In the genomic region with DNA sequence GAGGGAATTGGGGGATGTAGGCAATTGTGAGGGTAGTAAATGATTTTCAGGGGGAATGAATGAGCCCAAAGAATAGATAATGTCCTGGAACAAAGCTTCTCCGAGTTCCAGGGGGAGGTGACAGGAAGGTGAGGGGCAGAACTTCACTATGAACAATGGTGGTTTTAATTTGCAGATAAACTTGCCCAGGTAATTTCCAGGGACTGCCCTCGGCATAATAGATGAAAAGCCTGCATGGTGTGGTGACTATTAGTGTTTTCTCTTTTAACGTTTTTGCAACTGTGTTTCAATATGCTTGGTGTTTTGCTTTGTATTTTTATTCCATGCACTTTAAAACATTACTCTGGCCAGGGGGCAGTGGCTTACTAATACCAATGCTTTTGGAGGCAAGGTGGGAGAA, we compare ENCODE assay signal across 18 cellular contexts.
A peak's percentile ranks its signal among the peaks of the same experiment; 100 is the strongest.
DNase-seq lines count a peak whose midpoint lies in the region; FAIRE-seq and TF ChIP-seq lines count a peak whose summit lies in the region.
"Had no signal": no experiment of that assay in that cellular context is flagged by ENCODE, and none has a peak within 500 bp of the region (broad histone marks: within the 10 kb centered on the region; RNA-seq: fewer than 3 reads in every experiment).

No MANE protein-coding gene starts in this region.

- H3K27ac ChIP-seq in HUES64 (ENCODE audit: low read depth, low read length), result peak overlapping the region; percentile 12; the same call in 1 of the 2 replicates
- no peak overlapping the region for H3K27ac ChIP-seq in astrocyte (ENCODE audit: low read depth, low read length)
- H3K27ac ChIP-seq: RWPE1, SJCRH30 had no signal

- peak; percentile 76 for FAIRE-seq in GM12892 (lab: Jason Lieb, UNC)
- FAIRE-seq in astrocyte (lab: Jason Lieb, UNC), result no peak

- peaks cover 3% of the 10 kb centered on the region for H3K9me3 Mint-ChIP-seq in Caco-2 (ENCODE audit: unreplicated experiment)
- no peaks in the 10 kb centered on the region for H3K9me3 Mint-ChIP-seq in astrocyte (ENCODE audit: unreplicated experiment)
- H3K9me3 Mint-ChIP-seq: GM23338 had no signal

- H3K9ac ChIP-seq in HUES64 (ENCODE audit: low read depth, low read length) (no peak overlapping the region), astrocyte (ENCODE audit: low read length) (no peak overlapping the region)

- peaks cover 16% of the 10 kb centered on the region for H3K4me1 ChIP-seq in Caco-2
- peaks cover 11% of the 10 kb centered on the region; the same call in 1 of the 2 replicates for H3K4me1 ChIP-seq in HUES64 (ENCODE audit: insufficient read depth, low read length)
- H3K4me1 ChIP-seq in astrocyte (ENCODE audit: insufficient read depth, low read length), result no peaks in the 10 kb centered on the region
- H3K4me1 ChIP-seq: SJCRH30 had no signal

- H3K9me3 ChIP-seq in Caco-2 (no peaks in the 10 kb centered on the region; the same call in 1 of the 2 replicates), HUES64 (ENCODE audit: insufficient read depth, low read depth, low read length) (no peaks in the 10 kb centered on the region), astrocyte (ENCODE audit: insufficient read depth, low read depth, low read length) (no peaks in the 10 kb centered on the region)
- H3K9me3 ChIP-seq: SJCRH30 had no signal

- WGBS in HUES64, result 80% methylated on average over 3 of the region's 3 CpGs

- no peak for TF ChIP-seq POLR2A in GM12892 (IDR thresholded peaks at IDR 0.05; ENCODE audit: low read depth, low read length)

- intact Hi-C loops in Caco-2 (cut with micrococcal nuclease; ENCODE audit: unreplicated experiment), result no loop called here

- peaks cover 23% of the 10 kb centered on the region for H4K20me1 ChIP-seq in astrocyte (ENCODE audit: insufficient read depth, low read length)

- H3K27ac Mint-ChIP-seq in Caco-2 (ENCODE audit: unreplicated experiment) (peak overlapping the region; percentile 12), astrocyte (ENCODE audit: unreplicated experiment) (peak overlapping the region; percentile 29)
- H3K27ac Mint-ChIP-seq: B cell; CD8-positive, alpha-beta T cell; GM23338; IgD-negative memory B cell had no signal

- POLR2A ChIA-PET in Caco-2 (lab: Charles Lee), result no interaction called here

- DNase-seq in Caco-2 (no peak), GM12892 (ENCODE audit: insufficient read length) (no peak), astrocyte (ENCODE audit: low read depth) (no peak), NCI-H748 (lab: John Stamatoyannopoulos, UW; ENCODE audit: unreplicated experiment) (no peak)
- DNase-seq in activated CD4-positive, alpha-beta T cell treated with anti-CD3 and anti-CD28 coated beads for 4 hours, result no peak
- DNase-seq in activated effector memory CD4-positive, alpha-beta T cell treated with Interleukin-2 at 50 U/mL for 16 hours, result no peak
- DNase-seq: CD8-positive, alpha-beta T cell; EL; NCI-H146; NCI-H2081 treated with DMSO at 0.1 percent for 48 hours; NCI-H524; SJCRH30; SW 1271 had no signal

- H3K27me3 Mint-ChIP-seq in Caco-2 (ENCODE audit: insufficient read depth, unreplicated experiment), result no peaks in the 10 kb centered on the region
- H3K27me3 Mint-ChIP-seq in astrocyte (ENCODE audit: low read depth, unreplicated experiment), result no peaks in the 10 kb centered on the region
- H3K27me3 Mint-ChIP-seq: B cell, IgD-negative memory B cell had no signal

- H3K4me3 Mint-ChIP-seq in Caco-2 (ENCODE audit: unreplicated experiment), result no peak overlapping the region
- H3K4me3 Mint-ChIP-seq in astrocyte (ENCODE audit: unreplicated experiment), result no peak overlapping the region
- H3K4me3 Mint-ChIP-seq: B cell; CD8-positive, alpha-beta T cell; GM23338 had no signal

- BruUV-seq in Caco-2 (replicated peaks; lab: Mats Ljungman, UMichigan), result no TSS peak

- H3K4me2 ChIP-seq in astrocyte (ENCODE audit: low read length), result no peak overlapping the region

- H3K4me1 Mint-ChIP-seq in Caco-2 (ENCODE audit: low read depth, unreplicated experiment) (peaks cover 28% of the 10 kb centered on the region), astrocyte (ENCODE audit: low read depth, unreplicated experiment) (peaks cover 2% of the 10 kb centered on the region)

- CTCF ChIA-PET in Caco-2 (lab: Charles Lee), result interaction anchor here (0.7 kb wide), 1 partner anchor 163 kb away, joined by 3 read pairs; no protein-coding TSS in a partner anchor

- peaks cover 60% of the 10 kb centered on the region for H3K79me2 ChIP-seq in astrocyte (ENCODE audit: insufficient read depth, low read length)

- H3K27me3 ChIP-seq in Caco-2 (replicated peaks; ENCODE audit: control insufficient read depth, insufficient read depth, low read length) (no peaks in the 10 kb centered on the region), HUES64 (ENCODE audit: insufficient read depth, low read length) (no peaks in the 10 kb centered on the region), astrocyte (ENCODE audit: insufficient read depth, low read length) (no peaks in the 10 kb centered on the region)
- H3K27me3 ChIP-seq: SJCRH30 had no signal

- H2AFZ ChIP-seq in astrocyte (ENCODE audit: low read depth, low read length), result no peak overlapping the region
- H2AFZ ChIP-seq: GM23338 had no signal

- H3K36me3 Mint-ChIP-seq in Caco-2 (ENCODE audit: insufficient read depth, unreplicated experiment), result peaks cover 5% of the 10 kb centered on the region
- peaks cover 4% of the 10 kb centered on the region for H3K36me3 Mint-ChIP-seq in astrocyte (ENCODE audit: low read depth, unreplicated experiment)
- H3K36me3 Mint-ChIP-seq: IgD-negative memory B cell had no signal

- H3K36me3 ChIP-seq in Caco-2 (ENCODE audit: control insufficient read depth, insufficient read depth, low read length) (no peaks in the 10 kb centered on the region; the same call in 1 of the 2 replicates), HUES64 (ENCODE audit: insufficient read depth, low read length) (no peaks in the 10 kb centered on the region), astrocyte (ENCODE audit: insufficient read depth, low read length) (no peaks in the 10 kb centered on the region)
- H3K36me3 ChIP-seq: SJCRH30 had no signal

- TF ChIP-seq CTCF in Caco-2 (IDR thresholded peaks at IDR 0.05; ENCODE audit: insufficient read depth in 1 of 2, low read depth in 1 of 2, low read length in 1 of 2, severe bottlenecking in 1 of 2, unreplicated experiment in 1 of 2), result no peak
- TF ChIP-seq CTCF in astrocyte (IDR thresholded peaks at IDR 0.05; ENCODE audit: insufficient read depth, low read depth, low read length), result no peak

- no peak overlapping the region for H3K4me3 ChIP-seq in Caco-2 (ENCODE audit: low read depth, low read length)
- no peak overlapping the region for H3K4me3 ChIP-seq in HUES64 (ENCODE audit: low read length)
- H3K4me3 ChIP-seq in astrocyte (ENCODE audit: insufficient read depth, low read depth, low read length), result no peak overlapping the region
- H3K4me3 ChIP-seq: GM23338, SJCRH30 had no signal
